In genomic region chr4:119664168-119664907, GRCh38 we compare ENCODE assay signal across 15 cellular contexts. TPM values are rescaled to one million over a fixed set of nuclear protein-coding genes. Genes with fewer than 3 reads are reported as not detected.
DNase-seq lines count a peak whose midpoint lies in the region; ATAC-seq, FAIRE-seq and TF ChIP-seq lines count a peak whose summit lies in the region.
"Had no signal": no experiment of that assay in that cellular context is flagged by ENCODE, and none has a peak within 500 bp of the region (broad histone marks: within the 10 kb centered on the region; RNA-seq: fewer than 3 reads in every experiment).

No MANE protein-coding gene starts in this region.

- in situ Hi-C loops in GM23248 (cut with MboI) (no loop called here), transverse colon (cut with MboI; ENCODE audit: low pct_ligation_motif_present in 1 of 4, low pct_unique_long_range_greater_than_20kb in 1 of 4, low sequenced_read_pairs in 3 of 4) (no loop called here)

- TF ChIP-seq EP300 in transverse colon (IDR thresholded peaks at IDR 0.05; ENCODE audit: low read depth), result no peak

- no peak for ATAC-seq in GM18502 (IDR thresholded peaks at IDR 0.05; ENCODE audit: poor library complexity, unreplicated experiment)

- TF ChIP-seq POLR2A in transverse colon (IDR thresholded peaks at IDR 0.05), result no peak

- H2AFZ ChIP-seq in GM23248, result peak overlapping the region; percentile 55; the same call in 1 of the 2 replicates

- intact Hi-C loops in transverse colon (cut with DNase I; ENCODE audit: low total_unique reads), result loop anchor here (10.0 kb wide), 1 partner anchor 310 kb away; no protein-coding TSS in a partner anchor

- H4K20me1 ChIP-seq in GM23248 (ENCODE audit: insufficient read depth), result no peaks in the 10 kb centered on the region
- H4K20me1 ChIP-seq: BLaER1 had no signal

- H3K9me3 ChIP-seq in GM23248 (ENCODE audit: low read depth) (no peaks in the 10 kb centered on the region), SJSA1 (replicated peaks) (0 out of 2 replicates have a peak, but pooled peaks cover 2% of the 10 kb centered on the region), transverse colon (no peaks in the 10 kb centered on the region)
- H3K9me3 ChIP-seq: BLaER1, ovary had no signal

- H3K79me2 ChIP-seq in GM23248 (ENCODE audit: insufficient read depth), result no peaks in the 10 kb centered on the region

- H3K4me3 ChIP-seq in GM23248 (no peak overlapping the region), SJSA1 (no peak overlapping the region), transverse colon (no peak overlapping the region)
- H3K4me3 ChIP-seq: BLaER1, ovary had no signal

- WGBS in GM23248 (ENCODE audit: low coverage in 1 of 2, low lambda C conversion rate in 2 of 2, missing lambda C conversion rate in 2 of 2), 2 experiments, result 52 to 63% methylated on average over 3 of the region's 3 CpGs
- WGBS in transverse colon (ENCODE audit: low coverage in 1 of 2), 2 donors, result 56 to 64% methylated on average over 3 of the region's 3 CpGs

- H3K9ac ChIP-seq in GM23248, result no peak overlapping the region
- H3K9ac ChIP-seq: BLaER1 had no signal

- H3K36me3 ChIP-seq in GM23248 (ENCODE audit: low read depth) (no peaks in the 10 kb centered on the region), SJSA1 (no peaks in the 10 kb centered on the region), transverse colon (no peaks in the 10 kb centered on the region)
- H3K36me3 ChIP-seq: BLaER1, ovary had no signal

- H3K4me2 ChIP-seq in GM23248 (ENCODE audit: unreplicated experiment), result no peak overlapping the region
- H3K4me2 ChIP-seq: BLaER1 had no signal

- H3K27ac ChIP-seq in GM23248, result no peak overlapping the region
- peak overlapping the region; percentile 9 for H3K27ac ChIP-seq in SJSA1
- peak overlapping the region; percentile 42 to 60 (median 56) for H3K27ac ChIP-seq in transverse colon
- H3K27ac ChIP-seq: BLaER1, ovary had no signal

- no peak for TF ChIP-seq CTCF in transverse colon (IDR thresholded peaks at IDR 0.05)

- no peak for DNase-seq in GM23248
- peak in 1 of 2 experiments; percentile 37 for DNase-seq in SJSA1 (ENCODE audit: low read depth in 1 of 2, low spot score in 2 of 2)
- DNase-seq in transverse colon, result no peak
- no peak for DNase-seq in RCC 7860 (ENCODE audit: low spot score)
- DNase-seq in cortex of kidney (lab: John Stamatoyannopoulos, UW), result no peak
- DNase-seq: activated naive CD4-positive, alpha-beta T cell treated with anti-CD3 and anti-CD28 coated beads, Interleukin-2, amount 50 U/mL, for 16 hours; DMS79; effector memory CD4-positive, alpha-beta T cell; immature natural killer cell; NCI-H1417 treated with DMSO at 0.1 percent for 48 hours; NCI-H510A treated with DMSO at 0.1 percent for 48 hours; ovary had no signal

- H3K9me2 ChIP-seq in GM23248 (ENCODE audit: insufficient read depth), result no peaks in the 10 kb centered on the region

- no peaks in the 10 kb centered on the region for H3F3A ChIP-seq in GM23248 (ENCODE audit: insufficient read depth)

- H3K27me3 ChIP-seq in GM23248 (replicated peaks; ENCODE audit: insufficient read depth) (no peaks in the 10 kb centered on the region), SJSA1 (replicated peaks) (no peaks in the 10 kb centered on the region), transverse colon (no peaks in the 10 kb centered on the region)
- H3K27me3 ChIP-seq: BLaER1, ovary had no signal

- H3K4me1 ChIP-seq in GM23248 (ENCODE audit: insufficient read depth) (peaks cover 15% of the 10 kb centered on the region), SJSA1 (replicated peaks) (peaks cover 24% of the 10 kb centered on the region; the same call in 1 of the 2 replicates), transverse colon (peaks cover 2 to 15% (median 5%) of the 10 kb centered on the region in 4 donors)
- H3K4me1 ChIP-seq: BLaER1 had no signal

- FAIRE-seq in islet of Langerhans (lab: Jason Lieb, UNC), result peak; percentile 24
- no peak for FAIRE-seq in RCC 7860 (lab: Jason Lieb, UNC)

RNA-seq across cellular contexts. Expression of gene PDE5A, which starts 35.7 kb away (rescaled TPM):
- 13.8 and 16.7 TPM in 2 replicates for total RNA-seq in GM23248 (2014; rRNA removed; shearing (Covaris generic))
- 6.8 and 8.0 TPM in 2 replicates for polyA plus RNA-seq in GM23248 (2016; fragmentation: Nextera tagmentation; extraction: Ambion mirVana)
- total RNA-seq in SJSA1 (2014; rRNA removed; shearing (Covaris generic)), result 45.0 and 68.1 TPM in 2 replicates
- total RNA-seq in transverse colon, result 10 to 100 TPM; 34.6 to 52.7 (median 46.4) TPM
